In the genomic region with DNA sequence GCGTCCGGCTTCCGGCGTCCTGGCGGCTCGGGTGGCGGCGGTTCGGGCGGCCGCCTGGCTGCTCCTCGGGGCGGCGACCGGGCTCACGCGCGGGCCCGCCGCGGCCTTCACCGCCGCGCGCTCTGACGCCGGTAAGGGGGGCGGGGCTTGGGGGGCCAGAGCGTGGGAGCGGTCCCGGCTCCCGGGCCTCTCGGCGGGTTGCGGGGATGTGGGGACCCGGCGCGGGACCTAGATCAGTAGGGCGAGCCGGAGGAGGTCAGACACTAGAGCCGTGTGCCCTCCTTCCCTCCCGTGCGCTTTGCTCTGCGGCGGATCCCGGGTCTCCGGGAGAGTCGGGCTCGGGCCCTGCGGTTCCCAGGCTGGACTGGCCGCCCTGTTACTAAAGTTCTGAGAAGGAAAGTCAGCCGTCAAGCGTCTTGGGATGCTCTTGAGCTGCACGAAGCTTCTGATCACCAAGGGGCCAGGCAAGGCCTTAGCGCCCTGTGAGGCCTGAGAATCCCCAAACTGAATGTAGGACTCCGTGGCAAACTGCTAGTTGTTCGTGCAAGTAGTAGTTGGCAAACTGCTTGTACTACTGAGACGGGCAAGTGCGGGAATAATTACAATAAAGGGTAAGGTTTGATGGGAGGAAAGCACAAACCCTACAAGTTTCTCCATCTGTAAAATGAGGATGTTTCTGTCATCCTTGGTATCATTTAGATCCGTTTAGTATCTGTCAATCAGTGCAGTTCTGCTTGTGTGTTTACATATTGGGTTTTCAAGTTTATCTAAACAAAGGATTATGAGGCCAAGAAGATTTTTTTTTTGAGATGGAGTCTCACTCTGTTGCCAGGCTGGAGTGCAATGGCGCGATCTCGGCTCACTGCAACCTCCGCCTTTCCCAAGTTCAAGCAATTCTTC, we compare ENCODE assay signal across 8 cellular contexts. TPM values are rescaled to one million over a fixed set of nuclear protein-coding genes. Genes with fewer than 3 reads are reported as not detected.
DNase-seq lines count a peak whose midpoint lies in the region; ATAC-seq, FAIRE-seq and TF ChIP-seq lines count a peak whose summit lies in the region.

No MANE protein-coding gene starts in this region.

- no peak for TF ChIP-seq RAD21 in HepG2 (CRISPR knock-in tag; IDR thresholded peaks at IDR 0.05)

- H3K36me3 ChIP-seq in HUES48 (ENCODE audit: control insufficient read depth, insufficient read depth, low read length) (no peaks in the 10 kb centered on the region), HepG2 (replicated peaks in 1 of 2; ENCODE audit: control insufficient read depth in 1 of 2, insufficient read depth in 2 of 2, low read length in 2 of 2) (no peaks in the 10 kb centered on the region)

- H3K27ac ChIP-seq in HUES48 (ENCODE audit: low read depth, low read length): peak overlapping the region; percentile 69
- peak overlapping the region; percentile 79 for H3K27ac ChIP-seq in HepG2 (ENCODE audit: extremely low read length, insufficient read depth, low read length)

- in situ Hi-C loops in HepG2 (cut with HindIII; ENCODE audit: extremely low pct_ligation_motif_present, low pct_unique_long_range_greater_than_20kb): no loop called here

- no peaks in the 10 kb centered on the region for H3K9me3 ChIP-seq in HUES48 (ENCODE audit: control insufficient read depth, insufficient read depth, low read length)
- H3K9me3 ChIP-seq in HepG2 (ENCODE audit: low read length): no peaks in the 10 kb centered on the region

- H3K79me2 ChIP-seq in HepG2 (ENCODE audit: insufficient read depth, low read length): no peaks in the 10 kb centered on the region

- WGBS in HepG2 (ENCODE audit: low lambda C conversion rate): 7% methylated on average over 10 of the region's 64 CpGs

- ATAC-seq in GM21360 (IDR thresholded peaks at IDR 0.05; ENCODE audit: unreplicated experiment): peak; percentile 61
- peak; percentile 83 for ATAC-seq in HepG2

- CTCF ChIA-PET in HepG2 (lab: Yijun Ruan, JAX; ENCODE audit: low intra/inter-chr PET ratio, low total read pairs): no interaction called here

- H3K4me1 ChIP-seq in HUES48 (ENCODE audit: control insufficient read depth, insufficient read depth, low read length) (0 out of 2 replicates have a peak, but pooled peaks cover 4% of the 10 kb centered on the region), HepG2 (ENCODE audit: insufficient read depth, low read length) (peaks cover 35% of the 10 kb centered on the region)

- peak; percentile 83 for DNase-seq in COLO668 (lab: John Stamatoyannopoulos, UW; ENCODE audit: unreplicated experiment)
- peak; percentile 68 for DNase-seq in T-helper 9 cell
- DNase-seq in cerebellar cortex (ENCODE audit: low spot score): peak; percentile 55
- peak; percentile 14 for DNase-seq in HepG2 (ENCODE audit: low spot score)
- peak; percentile 59 for DNase-seq in stimulated activated CD4-positive, alpha-beta T cell treated with anti-CD3 and anti-CD28 coated beads, Interleukin-1b, Interleukin-23, amount 100 ng/mL, for 48 hours
- no peak for DNase-seq in GM19238 (ENCODE audit: insufficient read length, low spot score)

- no peaks in the 10 kb centered on the region for H4K20me1 ChIP-seq in HepG2 (ENCODE audit: insufficient read depth, low read length)

- TF ChIP-seq POLR2A in HepG2 (IDR thresholded peaks at IDR 0.05; ENCODE audit: insufficient read depth in 1 of 2, low read depth in 2 of 2, low read length in 2 of 2): no peak

- TSS peak; percentile 83 for BruUV-seq in HepG2 (replicated peaks; lab: Mats Ljungman, UMichigan)

- H3K4me3 ChIP-seq in HUES48 (ENCODE audit: low read depth, low read length): peak overlapping the region; percentile 73
- peak overlapping the region; percentile 90 to 97 (median 91) for H3K4me3 ChIP-seq in HepG2 (replicated peaks in 1 of 3; ENCODE audit: insufficient read depth in 1 of 3, low read depth in 2 of 3, low read length in 3 of 3)

- TF ChIP-seq EP300 in HepG2 (IDR thresholded peaks at IDR 0.05; ENCODE audit: low read depth in 2 of 2, low read length in 2 of 2): no peak
- no peak for TF ChIP-seq EP300 in HepG2 (CRISPR knock-in tag; IDR thresholded peaks at IDR 0.05; ENCODE audit: borderline replicate concordance)

- H3K9ac ChIP-seq in HUES48 (ENCODE audit: low read depth, low read length): peak overlapping the region; percentile 58
- H3K9ac ChIP-seq in HepG2 (ENCODE audit: insufficient read depth, low read depth, low read length): peak overlapping the region; percentile 87

- FAIRE-seq in HepG2 (lab: Jason Lieb, UNC): no peak

- no peak for TF ChIP-seq CTCF in HepG2 (CRISPR knock-in tag; IDR thresholded peaks at IDR 0.05)

- H2AFZ ChIP-seq in HepG2 (ENCODE audit: low read length): no peak overlapping the region

- no peaks in the 10 kb centered on the region; the same call in 1 of the 2 replicates for H3K27me3 ChIP-seq in HUES48 (ENCODE audit: control insufficient read depth, insufficient read depth, low read length)
- H3K27me3 ChIP-seq in HepG2 (ENCODE audit: control insufficient read depth in 1 of 2, insufficient read depth in 2 of 2, low read length in 2 of 2): peaks cover 0 to 4% of the 10 kb centered on the region in 2 experiments; a peak in 1 of 5 replicates

- POLR2A ChIA-PET in HepG2 (lab: Yijun Ruan, JAX): interaction anchor here (1.0 to 3.1 kb wide), 3 partner anchors 24 to 27 kb away, joined by 3 to 25 read pairs (median 4); a partner anchor contains a TSS

- peak overlapping the region; percentile 99 for H3K4me2 ChIP-seq in HepG2 (ENCODE audit: low read depth, low read length)

- intact Hi-C loops in HepG2 (cut with micrococcal nuclease; ENCODE audit: unreplicated experiment): loop anchor here (2.0 to 5.0 kb wide), 2 partner anchors 28 to 40 kb away; no protein-coding TSS in a partner anchor

RNA-seq across cellular contexts. Expression of a gene that starts 0.6 kb away (rescaled TPM):
- total RNA-seq in HepG2 (2016; rRNA removed; fragmentation: Illumina TruSeq; extraction: Trizol): 19.2 and 21.3 TPM in 2 replicates
- 14.5 and 16.7 TPM in 2 replicates for total RNA-seq in HepG2 (2016; cell fraction: cytosol; rRNA removed; fragmentation: Illumina TruSeq; extraction: Trizol; ENCODE audit: low read depth)
- 20.4 TPM in 2 replicates for total RNA-seq in HepG2 (2016; cell fraction: insoluble cytoplasmic fraction; rRNA removed; fragmentation: Illumina TruSeq; extraction: Trizol)
- total RNA-seq in HepG2 (2016; cell fraction: membrane; rRNA removed; fragmentation: Illumina TruSeq; extraction: Trizol): 21.3 and 29.5 TPM in 2 replicates
- 13.8 and 14.2 TPM in 2 replicates for total RNA-seq in HepG2 (2016; cell fraction: nucleus; rRNA removed; fragmentation: Illumina TruSeq; extraction: Trizol)
- polyA plus RNA-seq in HepG2 (2011; rRNA removed): 9.8 and 13.2 TPM in 2 replicates
- 7.1 and 12.4 TPM in 2 replicates for polyA plus RNA-seq in HepG2 (2011; cell fraction: cytosol; rRNA removed)
- polyA plus RNA-seq in HepG2 (2011; cell fraction: nucleus; rRNA removed): 2.3 and 2.9 TPM in 2 replicates
- polyA plus RNA-seq in HepG2 (2012): 8.7 and 12.5 TPM in 2 replicates
- 13.7 and 19.3 TPM in 2 replicates for polyA plus RNA-seq in HepG2 (2016; cell fraction: cytosol; fragmentation: Illumina TruSeq; extraction: Trizol; ENCODE audit: low read depth)
- 18.2 and 21.5 TPM in 2 replicates for polyA plus RNA-seq in HepG2 (2016; cell fraction: insoluble cytoplasmic fraction; fragmentation: Illumina TruSeq; extraction: Trizol; ENCODE audit: low read depth)
- polyA plus RNA-seq in HepG2 (2016; cell fraction: membrane; fragmentation: Illumina TruSeq; extraction: Trizol; ENCODE audit: low read depth): 18.3 and 23.7 TPM in 2 replicates
- polyA plus RNA-seq in HepG2 (2016; cell fraction: nucleus; fragmentation: Illumina TruSeq; extraction: Trizol; ENCODE audit: insufficient read depth, low read depth): 17.8 and 22.2 TPM in 2 replicates
- 5.1 and 15.9 TPM in 2 replicates for polyA minus RNA-seq in HepG2 (2011; rRNA and poly(A)+ RNA removed; ENCODE audit: low replicate concordance)
- 7.3 and 7.4 TPM in 2 replicates for polyA minus RNA-seq in HepG2 (2011; cell fraction: cytosol; rRNA and poly(A)+ RNA removed)
- polyA minus RNA-seq in HepG2 (2011; cell fraction: nucleus; rRNA and poly(A)+ RNA removed): 4.1 and 5.0 TPM in 2 replicates

RNA-seq across cellular contexts. Expression of a gene that starts 0.7 kb away (rescaled TPM):
- 1.2 and 1.5 TPM in 2 replicates for total RNA-seq in HepG2 (2016; rRNA removed; fragmentation: Illumina TruSeq; extraction: Trizol)
- 0.79 and 1.0 TPM in 2 replicates for total RNA-seq in HepG2 (2016; cell fraction: cytosol; rRNA removed; fragmentation: Illumina TruSeq; extraction: Trizol; ENCODE audit: low read depth)
- 1.6 and 1.8 TPM in 2 replicates for total RNA-seq in HepG2 (2016; cell fraction: insoluble cytoplasmic fraction; rRNA removed; fragmentation: Illumina TruSeq; extraction: Trizol)
- total RNA-seq in HepG2 (2016; cell fraction: membrane; rRNA removed; fragmentation: Illumina TruSeq; extraction: Trizol): 2.4 and 3.0 TPM in 2 replicates
- 0.60 and 0.71 TPM in 2 replicates for total RNA-seq in HepG2 (2016; cell fraction: nucleus; rRNA removed; fragmentation: Illumina TruSeq; extraction: Trizol)
- polyA plus RNA-seq in HepG2 (2011; rRNA removed): 0.43 and 0.48 TPM in 2 replicates
- polyA plus RNA-seq in HepG2 (2011; cell fraction: cytosol; rRNA removed): 0.16 and 0.23 TPM in 2 replicates
- 0.10 TPM in 1 of 2 replicates, not detected in the other for polyA plus RNA-seq in HepG2 (2011; cell fraction: nucleus; rRNA removed)
- polyA plus RNA-seq in HepG2 (2012): 0.32 and 0.53 TPM in 2 replicates
- polyA plus RNA-seq in HepG2 (2016; cell fraction: cytosol; fragmentation: Illumina TruSeq; extraction: Trizol; ENCODE audit: low read depth): 0.61 and 0.97 TPM in 2 replicates
- polyA plus RNA-seq in HepG2 (2016; cell fraction: insoluble cytoplasmic fraction; fragmentation: Illumina TruSeq; extraction: Trizol; ENCODE audit: low read depth): 1.2 and 1.5 TPM in 2 replicates
- 1.4 and 1.9 TPM in 2 replicates for polyA plus RNA-seq in HepG2 (2016; cell fraction: membrane; fragmentation: Illumina TruSeq; extraction: Trizol; ENCODE audit: low read depth)
- polyA plus RNA-seq in HepG2 (2016; cell fraction: nucleus; fragmentation: Illumina TruSeq; extraction: Trizol; ENCODE audit: insufficient read depth, low read depth): 0.63 and 0.81 TPM in 2 replicates
- polyA minus RNA-seq in HepG2 (2011; rRNA and poly(A)+ RNA removed; ENCODE audit: low replicate concordance): 0.12 and 0.42 TPM in 2 replicates
- 0.30 and 0.53 TPM in 2 replicates for polyA minus RNA-seq in HepG2 (2011; cell fraction: cytosol; rRNA and poly(A)+ RNA removed)
- polyA minus RNA-seq in HepG2 (2011; cell fraction: nucleus; rRNA and poly(A)+ RNA removed): 0.25 TPM in 1 of 2 replicates, not detected in the other

RNA-seq across cellular contexts. Expression of a gene that starts 26.9 kb away (rescaled TPM):
- 24.7 and 52.5 TPM in 2 replicates for total RNA-seq in HepG2 (2016; rRNA removed; fragmentation: Illumina TruSeq; extraction: Trizol)
- total RNA-seq in HepG2 (2016; cell fraction: cytosol; rRNA removed; fragmentation: Illumina TruSeq; extraction: Trizol; ENCODE audit: low read depth): 29.7 and 29.8 TPM in 2 replicates
- total RNA-seq in HepG2 (2016; cell fraction: insoluble cytoplasmic fraction; rRNA removed; fragmentation: Illumina TruSeq; extraction: Trizol): 25.8 and 50.8 TPM in 2 replicates
- total RNA-seq in HepG2 (2016; cell fraction: membrane; rRNA removed; fragmentation: Illumina TruSeq; extraction: Trizol): 26.7 and 27.3 TPM in 2 replicates
- 21.3 and 28.8 TPM in 2 replicates for total RNA-seq in HepG2 (2016; cell fraction: nucleus; rRNA removed; fragmentation: Illumina TruSeq; extraction: Trizol)
- 20.7 and 23.0 TPM in 2 replicates for polyA plus RNA-seq in HepG2 (2011; rRNA removed)
- polyA plus RNA-seq in HepG2 (2011; cell fraction: cytosol; rRNA removed): 17.8 and 24.1 TPM in 2 replicates
- polyA plus RNA-seq in HepG2 (2011; cell fraction: nucleus; rRNA removed): 6.9 and 11.2 TPM in 2 replicates
- polyA plus RNA-seq in HepG2 (2012): 46.1 and 48.3 TPM in 2 replicates
- 3.5 TPM in 2 replicates for polyA plus RNA-seq in HepG2 (2016; cell fraction: cytosol; fragmentation: Illumina TruSeq; extraction: Trizol; ENCODE audit: low read depth)
- 52.9 and 62.1 TPM in 2 replicates for polyA plus RNA-seq in HepG2 (2016; cell fraction: insoluble cytoplasmic fraction; fragmentation: Illumina TruSeq; extraction: Trizol; ENCODE audit: low read depth)
- 13.7 and 14.3 TPM in 2 replicates for polyA plus RNA-seq in HepG2 (2016; cell fraction: membrane; fragmentation: Illumina TruSeq; extraction: Trizol; ENCODE audit: low read depth)
- 27.3 and 28.5 TPM in 2 replicates for polyA plus RNA-seq in HepG2 (2016; cell fraction: nucleus; fragmentation: Illumina TruSeq; extraction: Trizol; ENCODE audit: insufficient read depth, low read depth)
- 53.5 and 73.4 TPM in 2 replicates for polyA minus RNA-seq in HepG2 (2011; rRNA and poly(A)+ RNA removed; ENCODE audit: low replicate concordance)
- polyA minus RNA-seq in HepG2 (2011; cell fraction: cytosol; rRNA and poly(A)+ RNA removed): 63.8 and 71.2 TPM in 2 replicates
- polyA minus RNA-seq in HepG2 (2011; cell fraction: nucleus; rRNA and poly(A)+ RNA removed): 23.6 and 36.4 TPM in 2 replicates
